25 cellular contexts compared by ENCODE assay signal in genomic region chr3:114502204-114502603, GRCh38.
"Had no signal": no experiment of that assay in that cellular context is flagged by ENCODE, and none has a peak within 500 bp of the region (broad histone marks: within the 10 kb centered on the region; RNA-seq: fewer than 3 reads in every experiment).

No MANE protein-coding gene starts in this region.

- H3K9me3 ChIP-seq: adrenal gland, breast epithelium, lower lobe of right lung, thoracic aorta, vagina had no signal

- H3K36me3 Mint-ChIP-seq: activated CD8-positive, alpha-beta memory T cell treated with anti-CD3 and anti-CD28 coated beads, Interleukin-2, amount 10 ng/mL, durations not matched to agents 7 days and 5 days; neural progenitor cell; type B pancreatic cell had no signal

- H3K27me3 Mint-ChIP-seq: activated B cell treated with CpG ODN at 0.5 μM for 24 hours; central memory CD8-positive, alpha-beta T cell; stimulated activated memory B cell treated with anti-CD40 and anti-IgM and Interleukin-4, amounts not matched to agents 10 μg/mL and 1 μg/mL and 100 μg/mL, for 72 hours; type B pancreatic cell had no signal

- DNase-seq: activated B cell treated with CpG ODN at 0.5 μM for 24 hours; activated CD4-positive, alpha-beta T cell treated with anti-CD3 and anti-CD28 coated beads for 36 hours; activated CD4-positive, alpha-beta T cell treated with anti-CD3 and anti-CD28 coated beads, Interleukin-2, amount 50 U/mL, for 48 hours; activated CD8-positive, alpha-beta memory T cell treated with anti-CD3 and anti-CD28 coated beads, Interleukin-2, amount 10 ng/mL, durations not matched to agents 7 days and 5 days; activated gamma-delta T cell; activated naive CD4-positive, alpha-beta T cell treated with anti-CD3 and anti-CD28 coated beads, Interleukin-2, amount 50 U/mL, for 16 hours; activated T-cell treated with anti-CD3 and anti-CD28 coated beads for 4 hours; adrenal gland; effector memory CD4-positive, alpha-beta T cell; foreskin keratinocyte; immature natural killer cell; lower lobe of right lung; naive thymus-derived CD8-positive, alpha-beta T cell; posterior cingulate gyrus; small intestine had no signal

- H3K4me3 ChIP-seq: adrenal gland, breast epithelium, lower lobe of right lung, neural progenitor cell, thoracic aorta, vagina had no signal

- H3K4me2 ChIP-seq: neural progenitor cell had no signal

- ATAC-seq: activated CD4-positive, alpha-beta T cell treated with anti-CD3 and anti-CD28 coated beads for 36 hours; activated CD8-positive, alpha-beta memory T cell treated with anti-CD3 and anti-CD28 coated beads, Interleukin-2, amount 10 ng/mL, durations not matched to agents 7 days and 5 days; foreskin keratinocyte; left lobe of liver; lower lobe of right lung; naive thymus-derived CD8-positive, alpha-beta T cell; sciatic nerve; stimulated activated memory B cell treated with anti-CD40 and anti-IgM and Interleukin-4, amounts not matched to agents 10 μg/mL and 1 μg/mL and 100 μg/mL, for 72 hours had no signal

- H3K27ac ChIP-seq: adrenal gland, breast epithelium, foreskin keratinocyte, lower lobe of right lung, neural progenitor cell, thoracic aorta, vagina had no signal

- H3K4me3 Mint-ChIP-seq: activated B cell treated with CpG ODN at 0.5 μM for 24 hours; activated CD4-positive, alpha-beta T cell treated with anti-CD3 and anti-CD28 coated beads for 36 hours; activated CD8-positive, alpha-beta memory T cell treated with anti-CD3 and anti-CD28 coated beads, Interleukin-2, amount 10 ng/mL, durations not matched to agents 7 days and 5 days; central memory CD8-positive, alpha-beta T cell; immature natural killer cell; neural progenitor cell; stimulated activated memory B cell treated with anti-CD40 and anti-IgM and Interleukin-4, amounts not matched to agents 10 μg/mL and 1 μg/mL and 100 μg/mL, for 72 hours; type B pancreatic cell had no signal

- H2AFZ ChIP-seq: neural progenitor cell had no signal

- H3K27ac Mint-ChIP-seq: activated B cell treated with CpG ODN at 0.5 μM for 24 hours; activated CD4-positive, alpha-beta T cell treated with anti-CD3 and anti-CD28 coated beads for 36 hours; activated CD8-positive, alpha-beta memory T cell treated with anti-CD3 and anti-CD28 coated beads, Interleukin-2, amount 10 ng/mL, durations not matched to agents 7 days and 5 days; immature natural killer cell; naive thymus-derived CD8-positive, alpha-beta T cell; neural progenitor cell; stimulated activated memory B cell treated with anti-CD40 and anti-IgM and Interleukin-4, amounts not matched to agents 10 μg/mL and 1 μg/mL and 100 μg/mL, for 72 hours; type B pancreatic cell had no signal

- H3K4me1 ChIP-seq: breast epithelium had no signal

- FAIRE-seq: colon, small intestine had no signal

- H3K9me3 Mint-ChIP-seq: activated B cell treated with CpG ODN at 0.5 μM for 24 hours; central memory CD8-positive, alpha-beta T cell; immature natural killer cell; naive thymus-derived CD8-positive, alpha-beta T cell; neural progenitor cell; stimulated activated memory B cell treated with anti-CD40 and anti-IgM and Interleukin-4, amounts not matched to agents 10 μg/mL and 1 μg/mL and 100 μg/mL, for 72 hours; type B pancreatic cell had no signal

- H3K27me3 ChIP-seq: adrenal gland, breast epithelium, foreskin keratinocyte, neural progenitor cell, vagina had no signal

- H3K9ac ChIP-seq: neural progenitor cell had no signal

- H3K36me3 ChIP-seq: adrenal gland, breast epithelium, lower lobe of right lung, neural progenitor cell, thoracic aorta, vagina had no signal
